Comparison of ENCODE assay signal across 18 cellular contexts in the genomic region with DNA sequence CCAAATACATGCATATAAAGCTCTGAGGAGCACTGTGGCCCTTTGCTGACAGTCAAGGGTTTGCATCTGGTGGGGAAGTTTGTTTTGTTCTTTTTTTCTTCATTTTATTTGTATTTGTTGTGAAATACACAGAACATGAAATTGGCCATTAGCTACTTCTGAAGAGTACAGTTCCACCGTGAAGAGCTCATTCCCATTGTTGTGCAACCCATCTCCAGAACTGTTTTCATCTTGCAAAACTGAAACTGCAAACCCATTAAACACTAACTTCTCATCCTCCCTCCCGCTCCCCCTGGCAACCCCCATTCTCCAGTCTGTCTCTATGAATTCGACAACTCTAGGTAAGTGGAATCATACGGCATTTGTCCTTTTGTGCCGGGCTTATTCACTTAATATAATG.
DNase-seq lines count a peak whose midpoint lies in the region; ATAC-seq and TF ChIP-seq lines count a peak whose summit lies in the region.
"Had no signal": no experiment of that assay in that cellular context is flagged by ENCODE, and none has a peak within 500 bp of the region (broad histone marks: within the 10 kb centered on the region; RNA-seq: fewer than 3 reads in every experiment).

No MANE protein-coding gene starts in this region.

- H3K27ac ChIP-seq in OCI-LY7 (ENCODE audit: low read depth, low read length, poor library complexity, severe bottlenecking): no peak overlapping the region
- H3K27ac ChIP-seq: RWPE1 had no signal

- no peaks in the 10 kb centered on the region for H3K9me3 ChIP-seq in OCI-LY7 (ENCODE audit: low read length)
- H3K9me3 ChIP-seq: mucosa of descending colon had no signal

- H3K9me2 ChIP-seq in OCI-LY7 (ENCODE audit: insufficient read depth, low read length): no peaks in the 10 kb centered on the region

- CTCF ChIA-PET in OCI-LY7 (lab: Charles Lee; ENCODE audit: unreplicated experiment): interaction anchor here (0.6 kb wide), 1 partner anchor 210 kb away, joined by 5 read pairs; no protein-coding TSS in a partner anchor

- BruUV-seq in OCI-LY7 (replicated peaks; lab: Mats Ljungman, UMichigan): no TSS peak

- H4K20me1 ChIP-seq in OCI-LY7 (ENCODE audit: insufficient read depth, low read length): no peaks in the 10 kb centered on the region

- TF ChIP-seq CTCF in OCI-LY7 (conservative IDR thresholded peaks at IDR 0.05; ENCODE audit: low read length) (no peak), foreskin fibroblast (IDR thresholded peaks at IDR 0.05; ENCODE audit: low read depth, low read length) (no peak)

- intact Hi-C loops in OCI-LY7 (cut with micrococcal nuclease; ENCODE audit: unreplicated experiment): no loop called here
- intact Hi-C loops in sciatic nerve (cut with DNase I): no loop called here

- no peak overlapping the region for H2AFZ ChIP-seq in OCI-LY7 (ENCODE audit: low read length)

- H3K4me2 ChIP-seq in OCI-LY7 (ENCODE audit: low read length): 0 out of 2 replicates have a peak overlapping the region, but pooled peaks have one; percentile 12

- peak; percentile 36 for DNase-seq in EH (ENCODE audit: low read depth)
- DNase-seq in OCI-LY7 (ENCODE audit: low spot score): no peak
- DNase-seq in foreskin fibroblast: peak; percentile 27 to 55
- no peak for DNase-seq in sciatic nerve (ENCODE audit: low spot score)
- no peak for DNase-seq in NCI-H446 (lab: John Stamatoyannopoulos, UW)
- no peak for DNase-seq in stimulated activated naive CD8-positive, alpha-beta T cell treated with anti-CD3 and anti-CD28 coated beads, Interleukin-15, Interleukin-2, amounts not matched to agents 100 U/mL and 50 U/mL, for 24 hours
- DNase-seq in LoVo (ENCODE audit: low spot score): no peak
- DNase-seq: activated CD4-positive, CD25-positive, alpha-beta regulatory T cell; activated effector memory CD4-positive, alpha-beta T cell treated with Interleukin-2 at 50 U/mL for 16 hours; AML-193; amygdala; DMS 273 treated with DMSO at 0.1 percent for 48 hours; mucosa of descending colon; NCI-H2081; T-cell had no signal

- POLR2A ChIA-PET in OCI-LY7 (lab: Charles Lee): interaction anchor here (0.6 to 2.9 kb wide), 2 partner anchors 15 to 27 kb away, joined by 3 to 15 read pairs; no protein-coding TSS in a partner anchor

- ATAC-seq in sciatic nerve: peak; percentile 62
- no peak for ATAC-seq in HG03442 (IDR thresholded peaks at IDR 0.05; ENCODE audit: unreplicated experiment)
- no peak for ATAC-seq in stimulated activated naive CD8-positive, alpha-beta T cell treated with anti-CD3 and anti-CD28 coated beads, Interleukin-15, Interleukin-2, amounts not matched to agents 100 U/mL and 50 U/mL, for 24 hours
- ATAC-seq: stimulated activated effector memory CD8-positive, alpha-beta T cell treated with anti-CD3 and anti-CD28 coated beads, Interleukin-12 subunit alpha, Interleukin-12 subunit beta, amount 100 ng/mL, for 72 hours; T-cell had no signal

- no peaks in the 10 kb centered on the region for H3K36me3 ChIP-seq in OCI-LY7 (ENCODE audit: insufficient read depth, low read length)

- H3K79me2 ChIP-seq in OCI-LY7 (ENCODE audit: insufficient read depth, low read depth, low read length): no peaks in the 10 kb centered on the region

- H3K4me3 ChIP-seq in OCI-LY7 (ENCODE audit: low read depth, low read length, poor library complexity, severe bottlenecking) (no peak overlapping the region), foreskin fibroblast (ENCODE audit: low read depth in 1 of 2, low read length in 2 of 2) (peak overlapping the region in 1 of 2 donors; percentile 30)
- H3K4me3 ChIP-seq: mucosa of descending colon had no signal

- H3K4me1 ChIP-seq in OCI-LY7 (ENCODE audit: insufficient read depth, low read length, poor library complexity, severe bottlenecking): peaks cover 35% of the 10 kb centered on the region

Comparison
In these comparisons a context has a peak if more than half of its experiments do, and no peak if none do; other contexts are left out.
1. DNase-seq: peak in EH (single experiment) and foreskin fibroblast (2 of 2); none in OCI-LY7 (single experiment), sciatic nerve (single experiment), NCI-H446 (0 of 2), stimulated activated naive CD8-positive, alpha-beta T cell treated with anti-CD3 and anti-CD28 coated beads, Interleukin-15, Interleukin-2, amounts not matched to agents 100 U/mL and 50 U/mL, for 24 hours (single experiment) and LoVo (single experiment).